Comparison of ENCODE assay signal across 25 cellular contexts in genomic region chrX:137548261-137548660, GRCh38. TPM values are rescaled to one million over a fixed set of nuclear protein-coding genes. Genes with fewer than 3 reads are reported as not detected.
"Had no signal": no experiment of that assay in that cellular context is flagged by ENCODE, and none has a peak within 500 bp of the region (broad histone marks: within the 10 kb centered on the region; RNA-seq: fewer than 3 reads in every experiment).

No MANE protein-coding gene starts in this region.

- H3K27ac Mint-ChIP-seq: activated CD8-positive, alpha-beta T cell treated with anti-CD3 and anti-CD28 coated beads, Interleukin-2, amount 10 ng/mL, durations not matched to agents 7 days and 5 days; activated naive CD4-positive, alpha-beta T cell treated with anti-CD3 and anti-CD28 coated beads, Interleukin-2, amount 10 ng/mL, durations not matched to agents 7 days and 5 days; activated T-cell treated with anti-CD3 and anti-CD28 coated beads, Interleukin-2, amount 50 U/mL, for 24 hours; activated T-helper 2 cell treated with anti-CD3 and anti-CD28 coated beads, Interferon-gamma antibody, Interleukin-2, Interleukin-4, amounts not matched to agents 10 μg/mL and 5 μg/mL and 100 μg/mL, durations not matched to agents 14 hours and 24 hours and 36 hours; stimulated activated memory B cell treated with anti-CD40 and anti-IgM and Interleukin-4, amounts not matched to agents 10 μg/mL and 1 μg/mL and 100 μg/mL, for 72 hours; T-cell had no signal

- H3K4me1 Mint-ChIP-seq: activated naive CD4-positive, alpha-beta T cell treated with anti-CD3 and anti-CD28 coated beads, Interleukin-2, amount 10 ng/mL, durations not matched to agents 7 days and 5 days; stimulated activated memory B cell treated with anti-CD40 and anti-IgM and Interleukin-4, amounts not matched to agents 10 μg/mL and 1 μg/mL and 100 μg/mL, for 72 hours had no signal

- H3K79me2 ChIP-seq: parathyroid adenoma had no signal

- H3K27ac ChIP-seq: cardiac muscle cell, epithelial cell of prostate, parathyroid adenoma, tibial artery had no signal

- H3K36me3 ChIP-seq: cardiac muscle cell, tibial artery had no signal

- H3K4me3 ChIP-seq: cardiac muscle cell, smooth muscle cell, tibial artery had no signal

- DNase-seq: activated CD4-positive, alpha-beta T cell treated with anti-CD3 and anti-CD28 coated beads for 48 hours; activated CD4-positive, CD25-positive, alpha-beta regulatory T cell; activated CD8-positive, alpha-beta T cell treated with anti-CD3 and anti-CD28 coated beads, Interleukin-2, amount 10 ng/mL, durations not matched to agents 7 days and 5 days; activated naive CD4-positive, alpha-beta T cell treated with anti-CD3 and anti-CD28 coated beads, Interleukin-2, amount 10 ng/mL, durations not matched to agents 7 days and 5 days; activated T-cell treated with anti-CD3 and anti-CD28 coated beads, Interleukin-2, amount 50 U/mL, for 24 hours; dermis blood vessel endothelial cell; foreskin fibroblast; hippocampal formation; mesenchymal stem cell; naive thymus-derived CD8-positive, alpha-beta T cell; stimulated activated CD4-positive, alpha-beta T cell treated with anti-CD3 and anti-CD28 coated beads, Interleukin-4, amount 100 ng/mL, for 4 hours; substantia nigra; T-cell; tibial artery had no signal

- H3K36me3 Mint-ChIP-seq: naive thymus-derived CD8-positive, alpha-beta T cell; stimulated activated memory B cell treated with anti-CD40 and anti-IgM and Interleukin-4, amounts not matched to agents 10 μg/mL and 1 μg/mL and 100 μg/mL, for 72 hours; T-cell had no signal

- H3K4me1 ChIP-seq: parathyroid adenoma had no signal

- H3K9me3 Mint-ChIP-seq: activated naive CD4-positive, alpha-beta T cell treated with anti-CD3 and anti-CD28 coated beads, Interleukin-2, amount 10 ng/mL, durations not matched to agents 7 days and 5 days; activated T-cell treated with anti-CD3 and anti-CD28 coated beads, Interleukin-2, amount 50 U/mL, for 24 hours; activated T-helper 2 cell treated with anti-CD3 and anti-CD28 coated beads, Interferon-gamma antibody, Interleukin-2, Interleukin-4, amounts not matched to agents 10 μg/mL and 5 μg/mL and 100 μg/mL, durations not matched to agents 14 hours and 24 hours and 36 hours; naive thymus-derived CD8-positive, alpha-beta T cell; stimulated activated memory B cell treated with anti-CD40 and anti-IgM and Interleukin-4, amounts not matched to agents 10 μg/mL and 1 μg/mL and 100 μg/mL, for 72 hours; T-cell had no signal

- H2AFZ ChIP-seq: parathyroid adenoma had no signal

- H3K4me3 Mint-ChIP-seq: activated CD8-positive, alpha-beta T cell treated with anti-CD3 and anti-CD28 coated beads, Interleukin-2, amount 10 ng/mL, durations not matched to agents 7 days and 5 days; activated naive CD4-positive, alpha-beta T cell treated with anti-CD3 and anti-CD28 coated beads, Interleukin-2, amount 10 ng/mL, durations not matched to agents 7 days and 5 days; activated T-cell treated with anti-CD3 and anti-CD28 coated beads, Interleukin-2, amount 50 U/mL, for 24 hours; stimulated activated memory B cell treated with anti-CD40 and anti-IgM and Interleukin-4, amounts not matched to agents 10 μg/mL and 1 μg/mL and 100 μg/mL, for 72 hours had no signal

- ATAC-seq: activated CD8-positive, alpha-beta T cell treated with anti-CD3 and anti-CD28 coated beads, Interleukin-2, amount 10 ng/mL, durations not matched to agents 7 days and 5 days; naive thymus-derived CD8-positive, alpha-beta T cell; sciatic nerve; SK-N-SH treated with all-trans-retinoic acid at 6 μM for 48 hours; stimulated activated memory B cell treated with anti-CD40 and anti-IgM and Interleukin-4, amounts not matched to agents 10 μg/mL and 1 μg/mL and 100 μg/mL, for 72 hours; T-cell had no signal

- H3K9ac ChIP-seq: parathyroid adenoma had no signal

RNA-seq across cellular contexts. Expression of gene ZIC3, which starts 17.7 kb away (rescaled TPM):
- total RNA-seq: activated CD8-positive, alpha-beta T cell treated with anti-CD3 and anti-CD28 coated beads, Interleukin-2, amount 10 ng/mL, durations not matched to agents 7 days and 5 days; activated T-helper 2 cell treated with anti-CD3 and anti-CD28 coated beads, Interferon-gamma antibody, Interleukin-2, Interleukin-4, amounts not matched to agents 10 μg/mL and 5 μg/mL and 100 μg/mL, durations not matched to agents 14 hours and 24 hours and 36 hours; dermis blood vessel endothelial cell; glomerular endothelial cell; liver; naive thymus-derived CD8-positive, alpha-beta T cell; sciatic nerve; T-cell; urinary bladder had no signal
